Comparison of ENCODE assay signal across 1 cellular context in the genomic region with DNA sequence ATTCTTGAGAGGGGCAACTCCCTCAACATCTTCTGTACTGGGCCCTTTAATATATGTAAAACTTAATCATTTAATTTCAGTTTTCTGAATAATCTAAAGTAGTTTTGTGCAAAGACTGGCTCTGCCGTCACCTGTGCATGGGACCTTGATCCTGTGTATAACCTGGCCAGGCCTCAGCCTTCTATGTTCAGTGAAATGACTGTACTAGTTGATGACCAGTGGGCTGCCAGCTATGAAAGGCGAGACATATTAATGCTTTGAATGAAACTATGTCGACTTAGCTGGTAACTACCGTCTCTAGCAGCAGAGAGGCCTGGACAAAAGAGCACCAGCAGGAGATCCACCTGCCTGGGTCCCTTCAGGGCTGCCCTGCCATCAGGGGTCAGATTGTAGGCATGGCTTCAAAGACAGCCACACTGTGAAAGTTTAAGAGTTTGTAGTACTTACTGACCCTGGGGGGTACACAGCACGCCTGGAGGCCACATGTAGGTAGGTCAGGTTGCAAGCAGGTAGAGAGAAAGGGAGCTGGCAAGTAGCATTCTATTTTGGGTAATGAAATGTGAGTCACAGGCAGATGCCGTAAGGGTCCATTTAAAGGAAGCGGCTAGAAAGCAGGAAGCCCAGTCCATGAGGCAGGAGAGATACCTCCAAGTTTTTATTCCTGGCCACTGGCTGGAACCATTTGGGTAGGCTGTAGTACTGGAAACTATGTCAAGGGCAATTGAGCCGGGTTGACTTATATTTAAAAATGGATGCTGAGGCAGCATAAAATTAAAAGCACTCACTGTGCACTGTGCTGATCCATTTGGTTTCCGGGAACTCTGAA.
TF ChIP-seq lines count a peak whose summit lies in the region.

No MANE protein-coding gene starts in this region.

TF ChIP-seq in HEK293T, 16 proteins besides CTCF, POLR2A, EP300 and RAD21 (continued from another document):
- TF ChIP-seq, protein P1, sequence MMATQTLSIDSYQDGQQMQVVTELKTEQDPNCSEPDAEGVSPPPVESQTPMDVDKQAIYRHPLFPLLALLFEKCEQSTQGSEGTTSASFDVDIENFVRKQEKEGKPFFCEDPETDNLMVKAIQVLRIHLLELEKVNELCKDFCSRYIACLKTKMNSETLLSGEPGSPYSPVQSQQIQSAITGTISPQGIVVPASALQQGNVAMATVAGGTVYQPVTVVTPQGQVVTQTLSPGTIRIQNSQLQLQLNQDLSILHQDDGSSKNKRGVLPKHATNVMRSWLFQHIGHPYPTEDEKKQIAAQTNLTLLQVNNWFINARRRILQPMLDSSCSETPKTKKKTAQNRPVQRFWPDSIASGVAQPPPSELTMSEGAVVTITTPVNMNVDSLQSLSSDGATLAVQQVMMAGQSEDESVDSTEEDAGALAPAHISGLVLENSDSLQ (IDR thresholded peaks at IDR 0.05) = no peak
- TF ChIP-seq ARNT (IDR thresholded peaks at IDR 0.05) (no peak), SP1 (IDR thresholded peaks at IDR 0.05) (no peak), ZNF384 (IDR thresholded peaks at IDR 0.05) (no peak), CTBP1 (IDR thresholded peaks at IDR 0.05; ENCODE audit: borderline replicate concordance) (no peak), LEF1 (IDR thresholded peaks at IDR 0.05; ENCODE audit: borderline replicate concordance) (no peak)
TF ChIP-seq in HEK293T: peak in this region for 0.
